Comparison of ENCODE assay signal across 1 cellular context in genomic region chr13:91347996-91348905, GRCh38.
TF ChIP-seq lines count a peak whose summit lies in the region.

No MANE protein-coding gene starts in this region.

TF ChIP-seq in WTC11, 78 proteins besides CTCF, POLR2A, EP300 and RAD21 (continued from another document and continues in another):
- TF ChIP-seq ARID4B (CRISPR knock-in tag; IDR thresholded peaks at IDR 0.05; ENCODE audit: borderline replicate concordance) (no peak), FOXP1 (CRISPR knock-in tag; IDR thresholded peaks at IDR 0.05; ENCODE audit: borderline replicate concordance) (no peak), ZNF263 (CRISPR knock-in tag; IDR thresholded peaks at IDR 0.05; ENCODE audit: low read depth) (no peak), ZNF671 (CRISPR knock-in tag; IDR thresholded peaks at IDR 0.05) (0 out of 2 replicates have a peak, but pooled peaks have one; percentile 64), MXD4 (CRISPR knock-in tag; IDR thresholded peaks at IDR 0.05; ENCODE audit: borderline replicate concordance) (no peak), CDX4 (CRISPR knock-in tag; IDR thresholded peaks at IDR 0.05; ENCODE audit: borderline replicate concordance) (no peak), AFF4 (CRISPR knock-in tag; IDR thresholded peaks at IDR 0.05; ENCODE audit: borderline replicate concordance) (no peak), SMAD4 (CRISPR knock-in tag; IDR thresholded peaks at IDR 0.05) (no peak), ZSCAN18 (CRISPR knock-in tag; IDR thresholded peaks at IDR 0.05) (no peak), FOXJ3 (CRISPR knock-in tag; IDR thresholded peaks at IDR 0.05; ENCODE audit: borderline replicate concordance) (no peak), PRRX2 (CRISPR knock-in tag; IDR thresholded peaks at IDR 0.05) (peak; percentile 86; the same call in 1 of the 2 replicates), ZNF425 (CRISPR knock-in tag; conservative IDR thresholded peaks at IDR 0.05) (0 out of 2 replicates have a peak, but pooled peaks have one; percentile 39), ATF1 (CRISPR knock-in tag; IDR thresholded peaks at IDR 0.05) (no peak), RELA (CRISPR knock-in tag; IDR thresholded peaks at IDR 0.05; ENCODE audit: borderline replicate concordance) (no peak), ZBTB21 (CRISPR knock-in tag; IDR thresholded peaks at IDR 0.05; ENCODE audit: borderline replicate concordance) (no peak), ZBTB43 (CRISPR knock-in tag; IDR thresholded peaks at IDR 0.05) (no peak), PREB (CRISPR knock-in tag; IDR thresholded peaks at IDR 0.05; ENCODE audit: borderline replicate concordance) (no peak), NR3C1 (CRISPR knock-in tag; conservative IDR thresholded peaks at IDR 0.05; ENCODE audit: low read depth) (no peak), E2F4 (CRISPR knock-in tag; IDR thresholded peaks at IDR 0.05; ENCODE audit: borderline replicate concordance, low read depth) (0 out of 2 replicates have a peak, but pooled peaks have one; percentile 26), AR (CRISPR knock-in tag; IDR thresholded peaks at IDR 0.05) (no peak), ATF3 (CRISPR knock-in tag; conservative IDR thresholded peaks at IDR 0.05) (no peak), ZNF138 (CRISPR knock-in tag; conservative IDR thresholded peaks at IDR 0.05) (no peak), GABPB1 (CRISPR knock-in tag; IDR thresholded peaks at IDR 0.05) (no peak), ELF4 (CRISPR knock-in tag; IDR thresholded peaks at IDR 0.05; ENCODE audit: low read depth) (0 out of 2 replicates have a peak, but pooled peaks have one; percentile 17), ZMAT4 (CRISPR knock-in tag; IDR thresholded peaks at IDR 0.05) (no peak; the same call in 1 of the 2 replicates), IRF1 (CRISPR knock-in tag; IDR thresholded peaks at IDR 0.05) (no peak), NR2C2 (CRISPR knock-in tag; IDR thresholded peaks at IDR 0.05) (no peak), ATF6 (CRISPR knock-in tag; IDR thresholded peaks at IDR 0.05) (no peak)
